ENCODE assay signal across 17 cellular contexts in genomic region chr5:137714931-137715330, GRCh38.
"Had no signal": no experiment of that assay in that cellular context is flagged by ENCODE, and none has a peak within 500 bp of the region (broad histone marks: within the 10 kb centered on the region; RNA-seq: fewer than 3 reads in every experiment).

No MANE protein-coding gene starts in this region.

- FAIRE-seq: pancreas had no signal

- H3K27me3 ChIP-seq: gastrocnemius medialis, heart right ventricle, pancreas, thyroid gland had no signal

- DNase-seq: activated CD4-positive, alpha-beta T cell treated with anti-CD3 and anti-CD28 coated beads, Interleukin-2, amount 10 ng/mL, durations not matched to agents 7 days and 5 days; activated CD8-positive, alpha-beta memory T cell treated with anti-CD3 and anti-CD28 coated beads, Interleukin-2, amount 50 U/mL, for 48 hours; activated gamma-delta T cell treated with Interleukin-2 at 50 U/mL for 16 hours; activated T-cell treated with anti-CD3 and anti-CD28 coated beads, Interleukin-2, amount 50 U/mL, for 72 hours; amygdala; effector CD4-positive, alpha-beta T cell; gastrocnemius medialis; heart right ventricle; left colon; naive thymus-derived CD4-positive, alpha-beta T cell; pancreas; stimulated activated CD4-positive, alpha-beta T cell treated with anti-CD3 and anti-CD28 coated beads, Interleukin-2, amount 100 ng/mL, for 48 hours; thyroid gland had no signal

- H3K27ac ChIP-seq: epithelial cell of prostate, gastrocnemius medialis, heart right ventricle, pancreas, thyroid gland had no signal

- H3K36me3 ChIP-seq: gastrocnemius medialis, pancreas, thyroid gland had no signal

- H3K4me1 ChIP-seq: gastrocnemius medialis had no signal

- H3K4me3 ChIP-seq: coronary artery, gastrocnemius medialis, heart right ventricle, lung, pancreas, thyroid gland had no signal

- H3K9me3 ChIP-seq: gastrocnemius medialis, pancreas, thyroid gland had no signal

- ATAC-seq: activated T-cell treated with anti-CD3 and anti-CD28 coated beads, Interleukin-2, amount 50 U/mL, for 72 hours; gastrocnemius medialis; heart right ventricle; left colon; naive thymus-derived CD4-positive, alpha-beta T cell; pancreas; stimulated activated memory B cell treated with anti-CD40 and anti-IgM and Interleukin-4, amounts not matched to agents 10 μg/mL and 1 μg/mL and 100 μg/mL, for 72 hours had no signal
